Comparison of ENCODE assay signal across 20 cellular contexts in genomic region chr7:44128721-44129582, GRCh38. TPM values are rescaled to one million over a fixed set of nuclear protein-coding genes. Genes with fewer than 3 reads are reported as not detected.
"Had no signal": no experiment of that assay in that cellular context is flagged by ENCODE, and none has a peak within 500 bp of the region (broad histone marks: within the 10 kb centered on the region; RNA-seq: fewer than 3 reads in every experiment).

No MANE protein-coding gene starts in this region.

- H3K27me3 Mint-ChIP-seq: stimulated activated naive CD8-positive, alpha-beta T cell treated with anti-CD3 and anti-CD28 coated beads, Interleukin-15, Interleukin-2, amounts not matched to agents 100 ng/mL and 50 ng/mL, for 24 hours; T-cell; type B pancreatic cell had no signal

- H3K27ac Mint-ChIP-seq: activated naive CD4-positive, alpha-beta T cell treated with anti-CD3 and anti-CD28 coated beads, Interleukin-2, amount 50 U/mL, for 72 hours; mesothelial cell of epicardium; nephron progenitor cell; stimulated activated naive CD8-positive, alpha-beta T cell treated with anti-CD3 and anti-CD28 coated beads, Interleukin-15, Interleukin-2, amounts not matched to agents 100 ng/mL and 50 ng/mL, for 24 hours; T-cell; type B pancreatic cell had no signal

- H3K4me3 ChIP-seq: colonic mucosa, esophagus muscularis mucosa, lung, ovary, sigmoid colon, spleen had no signal

- H3K36me3 Mint-ChIP-seq: activated naive CD4-positive, alpha-beta T cell treated with anti-CD3 and anti-CD28 coated beads, Interleukin-2, amount 50 U/mL, for 72 hours; T-cell; type B pancreatic cell had no signal

- H3K27ac ChIP-seq: colonic mucosa, esophagus muscularis mucosa, ovary, sigmoid colon, spleen, VCaP had no signal

- H3K4me1 ChIP-seq: colonic mucosa, sigmoid colon had no signal

- H3K27me3 ChIP-seq: colonic mucosa, esophagus muscularis mucosa, ovary, sigmoid colon, spleen had no signal

- H3K36me3 ChIP-seq: colonic mucosa, esophagus muscularis mucosa, ovary, sigmoid colon, spleen had no signal

- H3K9me3 ChIP-seq: colonic mucosa, ovary, sigmoid colon had no signal

- ATAC-seq: activated naive CD4-positive, alpha-beta T cell treated with anti-CD3 and anti-CD28 coated beads, Interleukin-2, amount 50 U/mL, for 72 hours; T-cell had no signal

- H3K4me3 Mint-ChIP-seq: mesothelial cell of epicardium; nephron progenitor cell; stimulated activated naive CD8-positive, alpha-beta T cell treated with anti-CD3 and anti-CD28 coated beads, Interleukin-15, Interleukin-2, amounts not matched to agents 100 ng/mL and 50 ng/mL, for 24 hours; T-cell; type B pancreatic cell had no signal

- H3K9me3 Mint-ChIP-seq: activated naive CD4-positive, alpha-beta T cell treated with anti-CD3 and anti-CD28 coated beads, Interleukin-2, amount 50 U/mL, for 72 hours; stimulated activated naive CD8-positive, alpha-beta T cell treated with anti-CD3 and anti-CD28 coated beads, Interleukin-15, Interleukin-2, amounts not matched to agents 100 ng/mL and 50 ng/mL, for 24 hours; T-cell had no signal

- DNase-seq: activated CD4-positive, alpha-beta T cell treated with anti-CD3 and anti-CD28 coated beads for 1 hour; activated CD4-positive, alpha-beta T cell treated with anti-CD3 and anti-CD28 coated beads, Interleukin-2, amount 50 U/mL, for 4 hours; activated effector memory CD4-positive, alpha-beta T cell treated with anti-CD3 and anti-CD28 coated beads, Interleukin-2, amount 50 U/mL, for 16 hours; activated T-cell treated with anti-CD3 and anti-CD28 coated beads, Interleukin-2, amount 50 U/mL, for 1 hour; central memory CD4-positive, alpha-beta T cell; colonic mucosa; nephron progenitor cell; ovary; sigmoid colon; spleen; T-cell; T1000 had no signal

RNA-seq across cellular contexts. Expression of gene MYL7, which starts 12.2 kb away (rescaled TPM):
- total RNA-seq: activated naive CD4-positive, alpha-beta T cell treated with anti-CD3 and anti-CD28 coated beads, Interleukin-2, amount 50 U/mL, for 72 hours; esophagus muscularis mucosa; pulmonary artery endothelial cell; sigmoid colon; T-cell had no signal
